8 cellular contexts compared by ENCODE assay signal in genomic region chr1:75724472-75725022, GRCh38.
DNase-seq lines count a peak whose midpoint lies in the region; ATAC-seq lines count a peak whose summit lies in the region.

ACADM (plus strand) TSS chr1:75724709; CDS start chr1:75724788, 79 bp downstream.

- peak within 1 kb of the TSS; percentile 78 for H3K4me3 ChIP-seq in HUES48 (ENCODE audit: low read depth, low read length)
- peak within 1 kb of the TSS; percentile 92 to 93 for H3K4me3 ChIP-seq in mucosa of rectum (ENCODE audit: low read length in 2 of 2)

- H3K27me3 ChIP-seq in HUES48 (ENCODE audit: control insufficient read depth, insufficient read depth, low read length) (no peaks in the 10 kb centered on the region), mucosa of rectum (ENCODE audit: control insufficient read depth in 2 of 2, insufficient read depth in 2 of 2, low read length in 2 of 2) (no peaks in the 10 kb centered on the region)

- peaks cover 31% of the 10 kb centered on the region for H3K4me1 ChIP-seq in HUES48 (ENCODE audit: control insufficient read depth, insufficient read depth, low read length)
- H3K4me1 ChIP-seq in mucosa of rectum (ENCODE audit: control insufficient read depth in 2 of 2, insufficient read depth in 2 of 2, low read length in 2 of 2) = peaks cover 9 to 11% of the 10 kb centered on the region in 2 donors

- H3K9me3 ChIP-seq in HUES48 (ENCODE audit: control insufficient read depth, insufficient read depth, low read length) (no peaks in the 10 kb centered on the region), mucosa of rectum (ENCODE audit: control insufficient read depth in 2 of 2, low read length in 2 of 2) (no peaks in the 10 kb centered on the region)

- H3K9ac ChIP-seq in HUES48 (ENCODE audit: low read depth, low read length) (peak within 1 kb of the TSS; percentile 78), mucosa of rectum (ENCODE audit: low read depth in 1 of 2, low read length in 2 of 2) (peak within 1 kb of the TSS; percentile 91 to 94)

- H3K36me3 ChIP-seq in HUES48 (ENCODE audit: control insufficient read depth, insufficient read depth, low read length) (0 out of 2 replicates have a peak, but pooled peaks cover 3% of the 10 kb centered on the region), mucosa of rectum (ENCODE audit: control insufficient read depth in 2 of 2, insufficient read depth in 2 of 2, low read length in 2 of 2) (no peaks in the 10 kb centered on the region)

- DNase-seq in DMS 273 (lab: John Stamatoyannopoulos, UW; ENCODE audit: unreplicated experiment) (peak; percentile 93), OCI-M1 (lab: John Stamatoyannopoulos, UW) (peak; percentile 95), activated T-cell treated with anti-CD3 and anti-CD28 coated beads for 48 hours (ENCODE audit: low read depth) (peak; percentile 88), epithelial cell of prostate (ENCODE audit: low read depth, low spot score) (no peak)
- peak; percentile 91 for DNase-seq in stimulated activated CD8-positive, alpha-beta memory T cell treated with anti-CD3 and anti-CD28 coated beads, Interleukin-4, amount 100 ng/mL, for 48 hours

- peak; percentile 87 for ATAC-seq in GM21423 (IDR thresholded peaks at IDR 0.05; ENCODE audit: unreplicated experiment)

- H3K27ac ChIP-seq in HUES48 (ENCODE audit: low read depth, low read length) (peak within 1 kb of the TSS; percentile 95), epithelial cell of prostate (peak within 1 kb of the TSS; percentile 57), mucosa of rectum (ENCODE audit: low read depth in 2 of 2, low read length in 2 of 2) (peak within 1 kb of the TSS; percentile 89)
